In genomic region chr3:16073218-16073617, GRCh38 we compare ENCODE assay signal across 25 cellular contexts.
A peak's percentile ranks its signal among the peaks of the same experiment; 100 is the strongest.
DNase-seq lines count a peak whose midpoint lies in the region; ATAC-seq and TF ChIP-seq lines count a peak whose summit lies in the region.
"Had no signal": no experiment of that assay in that cellular context is flagged by ENCODE, and none has a peak within 500 bp of the region (broad histone marks: within the 10 kb centered on the region; RNA-seq: fewer than 3 reads in every experiment).

No MANE protein-coding gene starts in this region.

- peaks cover 39% of the 10 kb centered on the region for H3F3A ChIP-seq in SK-N-SH (replicated peaks; ENCODE audit: insufficient read depth)

- in situ Hi-C loops in Panc1 (cut with HindIII; ENCODE audit: low pct_unique_long_range_greater_than_20kb, low sequenced_read_pairs), result no loop called here

- POLR2A ChIA-PET in SK-N-SH (lab: Yijun Ruan, JAX), result no interaction called here
- POLR2A ChIA-PET in Panc1 (lab: Charles Lee), result no interaction called here

- H3K27me3 ChIP-seq in SK-N-SH (ENCODE audit: insufficient read depth) (no peaks in the 10 kb centered on the region), Panc1 (ENCODE audit: control insufficient read depth, insufficient read depth, low read length) (no peaks in the 10 kb centered on the region), fibroblast of lung (ENCODE audit: control insufficient read depth, insufficient read depth, low read length) (no peaks in the 10 kb centered on the region)
- H3K27me3 ChIP-seq: neural progenitor cell, suprapubic skin, upper lobe of right lung had no signal

- CTCF ChIA-PET in SK-N-SH (lab: Yijun Ruan, JAX) (interaction anchor here (0.7 to 1.9 kb wide), 2 partner anchors 8 to 105 kb away, joined by 5 to 6 read pairs; no protein-coding TSS in a partner anchor), Panc1 (lab: Charles Lee) (no interaction called here)

- no peak for TF ChIP-seq CTCF in SK-N-SH (IDR thresholded peaks at IDR 0.05)
- no peak for TF ChIP-seq CTCF in Panc1 (IDR thresholded peaks at IDR 0.05)
- no peak for TF ChIP-seq CTCF in fibroblast of lung (conservative IDR thresholded peaks at IDR 0.05 in 1 of 2, IDR thresholded peaks at IDR 0.05 in 1 of 2; ENCODE audit: low read depth in 1 of 2, low read length in 2 of 2)

- BruUV-seq in Panc1 (replicated peaks; lab: Mats Ljungman, UMichigan), result no TSS peak

- no peaks in the 10 kb centered on the region for H3K9me2 ChIP-seq in SK-N-SH

- H3K4me2 ChIP-seq in SK-N-SH (no peak overlapping the region), fibroblast of lung (ENCODE audit: extremely low read depth, insufficient read depth, low read length) (no peak overlapping the region)
- H3K4me2 ChIP-seq: neural progenitor cell, smooth muscle cell had no signal

- H3K79me2 ChIP-seq in SK-N-SH (ENCODE audit: insufficient read depth), result no peaks in the 10 kb centered on the region
- H3K79me2 ChIP-seq in fibroblast of lung (ENCODE audit: control insufficient read depth, insufficient read depth, low read length), result no peaks in the 10 kb centered on the region

- H4K20me1 ChIP-seq in SK-N-SH (ENCODE audit: insufficient read depth), result no peaks in the 10 kb centered on the region
- H4K20me1 ChIP-seq in fibroblast of lung (ENCODE audit: control insufficient read depth, extremely low read depth, insufficient read depth, low read length), result no peaks in the 10 kb centered on the region

- H3K27ac ChIP-seq in SK-N-SH (ENCODE audit: low read depth in 2 of 2, low read length in 1 of 2) (peak overlapping the region in 1 of 2 experiments; percentile 88; a peak in 2 of 4 replicates), Panc1 (ENCODE audit: low read length) (peak overlapping the region; percentile 35; the same call in 1 of the 2 replicates), fibroblast of lung (ENCODE audit: insufficient read depth, low read length) (peak overlapping the region; percentile 5)
- H3K27ac ChIP-seq: neural progenitor cell, suprapubic skin, upper lobe of right lung had no signal

- peaks cover 5 to 42% of the 10 kb centered on the region in 2 experiments for H3K4me1 ChIP-seq in SK-N-SH (ENCODE audit: control insufficient read depth in 1 of 2, insufficient read depth in 2 of 2, low read depth in 1 of 2, low read length in 1 of 2)
- H3K4me1 ChIP-seq in Panc1 (ENCODE audit: control insufficient read depth, insufficient read depth, low read length), result peaks cover 16% of the 10 kb centered on the region
- peaks cover 26% of the 10 kb centered on the region for H3K4me1 ChIP-seq in fibroblast of lung (ENCODE audit: control insufficient read depth, extremely low read depth, insufficient read depth, low read length)
- H3K4me1 ChIP-seq: neural progenitor cell, upper lobe of right lung had no signal

- intact Hi-C loops in Panc1 (cut with micrococcal nuclease; ENCODE audit: unreplicated experiment), result no loop called here

- DNase-seq in SK-N-SH (no peak), Panc1 (ENCODE audit: low read depth, low spot score) (no peak), fibroblast of lung (ENCODE audit: low read depth in 2 of 2) (no peak), NCI-H1092 (lab: John Stamatoyannopoulos, UW) (no peak), DMS79 (lab: John Stamatoyannopoulos, UW) (no peak)
- DNase-seq: activated CD4-positive, alpha-beta T cell treated with anti-CD3 and anti-CD28 coated beads, Interleukin-2, amount 10 ng/mL, durations not matched to agents 24 days and 14 days; activated effector memory CD4-positive, alpha-beta T cell treated with Interleukin-2 at 50 U/mL for 16 hours; activated T-cell treated with anti-CD3 and anti-CD28 coated beads, Interleukin-2, amount 50 U/mL, for 1 hour; AML-193; CD4-positive, CD25-positive, alpha-beta regulatory T cell; immature natural killer cell; NCI-H1092 treated with DMSO at 0.1 percent for 48 hours; NCI-H1694 treated with DMSO at 0.1 percent for 48 hours; stimulated activated naive CD4-positive, alpha-beta T cell treated with Interleukin-2 at 50 U/mL for 16 hours; upper lobe of right lung had no signal

- no peak for TF ChIP-seq EP300 in SK-N-SH (IDR thresholded peaks at IDR 0.05; ENCODE audit: borderline replicate concordance in 1 of 2, low read depth in 1 of 2, low read length in 1 of 2)

- H3K36me3 ChIP-seq in SK-N-SH (replicated peaks in 1 of 2; ENCODE audit: control insufficient read depth in 1 of 2, insufficient read depth in 2 of 2, low read length in 1 of 2) (no peaks in the 10 kb centered on the region), Panc1 (ENCODE audit: control insufficient read depth, insufficient read depth, low read length) (no peaks in the 10 kb centered on the region), fibroblast of lung (ENCODE audit: control insufficient read depth, insufficient read depth, low read length) (no peaks in the 10 kb centered on the region)
- H3K36me3 ChIP-seq: neural progenitor cell, suprapubic skin, upper lobe of right lung had no signal

- peak overlapping the region; percentile 51; the same call in 1 of the 2 replicates for H3K9ac ChIP-seq in SK-N-SH
- H3K9ac ChIP-seq in fibroblast of lung (ENCODE audit: insufficient read depth, low read length), result no peak overlapping the region
- H3K9ac ChIP-seq: neural progenitor cell had no signal

- no peaks in the 10 kb centered on the region for H3K9me3 ChIP-seq in SK-N-SH
- peaks cover 7% of the 10 kb centered on the region; the same call in 1 of the 2 replicates for H3K9me3 ChIP-seq in Panc1 (ENCODE audit: control insufficient read depth, insufficient read depth, low read depth, low read length)
- no peaks in the 10 kb centered on the region for H3K9me3 ChIP-seq in fibroblast of lung (ENCODE audit: control insufficient read depth, insufficient read depth, low read depth, low read length)
- H3K9me3 ChIP-seq: suprapubic skin, upper lobe of right lung had no signal

- H3K4me3 ChIP-seq in SK-N-SH (ENCODE audit: low read depth in 2 of 2, low read length in 1 of 2), result no peak overlapping the region
- no peak overlapping the region for H3K4me3 ChIP-seq in Panc1 (ENCODE audit: low read depth in 2 of 2, low read length in 2 of 2)
- no peak overlapping the region for H3K4me3 ChIP-seq in fibroblast of lung (replicated peaks in 1 of 4; ENCODE audit: control extremely low read depth in 1 of 4, insufficient read depth in 1 of 4, low read depth in 3 of 4, low read length in 4 of 4)
- H3K4me3 ChIP-seq: neural progenitor cell, smooth muscle cell, suprapubic skin, upper lobe of right lung had no signal

- no peak for ATAC-seq in SK-N-SH treated with all-trans-retinoic acid at 6 μM for 48 hours
- no peak for ATAC-seq in Panc1
- no peak for ATAC-seq in HG02763 (IDR thresholded peaks at IDR 0.05; ENCODE audit: unreplicated experiment)
- ATAC-seq in GM19467 (IDR thresholded peaks at IDR 0.05; ENCODE audit: unreplicated experiment), result no peak
- ATAC-seq: activated naive CD4-positive, alpha-beta T cell treated with anti-CD3 and anti-CD28 coated beads, Interleukin-2, amount 50 U/mL, for 72 hours; HCT116; left lobe of liver; upper lobe of right lung; WTC11 had no signal

- H2AFZ ChIP-seq in SK-N-SH (ENCODE audit: low read depth) (no peak overlapping the region), fibroblast of lung (ENCODE audit: low read length) (no peak overlapping the region)
- H2AFZ ChIP-seq: neural progenitor cell had no signal

- no peak for TF ChIP-seq RAD21 in SK-N-SH (IDR thresholded peaks at IDR 0.05; ENCODE audit: low read length)

TF ChIP-seq in SK-N-SH, 30 proteins besides CTCF, POLR2A, EP300 and RAD21:
- TF ChIP-seq PBX3 (IDR thresholded peaks at IDR 0.05) (peak; percentile 34), ELF1 (IDR thresholded peaks at IDR 0.05) (no peak)

TF ChIP-seq in SK-N-SH treated with all-trans-retinoic acid at 6 μM for 48 hours, 23 proteins besides CTCF, POLR2A, EP300 and RAD21:
- no peak for TF ChIP-seq CSDC2 (CRISPR knock-in tag; IDR thresholded peaks at IDR 0.05)
